ENCODE assay signal across 18 cellular contexts in the genomic region with DNA sequence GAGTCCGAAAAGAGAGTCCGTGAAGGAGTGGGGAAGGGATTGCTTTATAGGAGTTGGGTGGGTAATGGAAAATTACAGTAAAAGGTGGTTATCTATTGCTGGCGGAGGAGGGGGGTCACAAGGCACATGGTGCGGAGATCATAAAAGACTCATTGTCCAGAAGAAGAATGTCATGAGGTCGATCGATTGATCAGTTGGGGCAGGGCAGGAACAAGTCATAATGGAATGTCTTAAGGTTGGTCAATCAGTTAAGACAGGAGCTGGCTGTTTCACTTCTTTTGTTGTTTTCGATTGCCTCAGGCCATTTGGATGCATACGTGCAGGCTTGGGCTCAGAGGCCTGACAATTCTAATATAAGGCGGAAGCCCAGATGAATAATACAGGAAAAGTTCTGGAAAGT.
DNase-seq lines count a peak whose midpoint lies in the region; ATAC-seq, FAIRE-seq and TF ChIP-seq lines count a peak whose summit lies in the region.
"Had no signal": no experiment of that assay in that cellular context is flagged by ENCODE, and none has a peak within 500 bp of the region (broad histone marks: within the 10 kb centered on the region; RNA-seq: fewer than 3 reads in every experiment).

No MANE protein-coding gene starts in this region.

- peak overlapping the region; percentile 57 for H3K27ac Mint-ChIP-seq in nephron progenitor cell
- H3K27ac Mint-ChIP-seq in type B pancreatic cell: peak overlapping the region; percentile 95
- H3K27ac Mint-ChIP-seq: CD4-positive, alpha-beta T cell had no signal

- FAIRE-seq in RCC 7860 (lab: Jason Lieb, UNC): no peak

- peaks cover 0 to 7% of the 10 kb centered on the region in 2 donors for H3K4me1 ChIP-seq in breast epithelium
- H3K4me1 ChIP-seq in mammary epithelial cell (ENCODE audit: insufficient read depth, low read length): peaks cover 32% of the 10 kb centered on the region
- peaks cover 12 to 61% (median 20%) of the 10 kb centered on the region in 3 donors for H3K4me1 ChIP-seq in gastroesophageal sphincter

- H3K4me1 Mint-ChIP-seq in nephron progenitor cell (peaks cover 76% of the 10 kb centered on the region), type B pancreatic cell (ENCODE audit: unreplicated experiment) (peaks cover 43% of the 10 kb centered on the region)

- no peaks in the 10 kb centered on the region for H3K27me3 Mint-ChIP-seq in nephron progenitor cell (ENCODE audit: low read depth, poor library complexity)
- H3K27me3 Mint-ChIP-seq in type B pancreatic cell: no peaks in the 10 kb centered on the region
- H3K27me3 Mint-ChIP-seq: CD4-positive, alpha-beta T cell had no signal

- no peak for TF ChIP-seq CTCF in breast epithelium (IDR thresholded peaks at IDR 0.05)
- no peak for TF ChIP-seq CTCF in mammary epithelial cell (conservative IDR thresholded peaks at IDR 0.05 in 1 of 2, IDR thresholded peaks at IDR 0.05 in 1 of 2; ENCODE audit: extremely low read depth in 1 of 2, insufficient read depth in 1 of 2, low read depth in 1 of 2, low read length in 2 of 2)
- no peak for TF ChIP-seq CTCF in gastroesophageal sphincter (IDR thresholded peaks at IDR 0.05)
- TF ChIP-seq CTCF in nephron progenitor cell (IDR thresholded peaks at IDR 0.05): no peak
- no peak for TF ChIP-seq CTCF in type B pancreatic cell (conservative IDR thresholded peaks at IDR 0.05)

- H3K36me3 ChIP-seq in breast epithelium (no peaks in the 10 kb centered on the region), mammary epithelial cell (ENCODE audit: insufficient read depth, low read length) (no peaks in the 10 kb centered on the region), gastroesophageal sphincter (no peaks in the 10 kb centered on the region)
- H3K36me3 ChIP-seq: BE2C had no signal

- H3K4me3 ChIP-seq in breast epithelium (no peak overlapping the region), mammary epithelial cell (replicated peaks in 1 of 3; ENCODE audit: insufficient read depth in 1 of 3, low read depth in 2 of 3, low read length in 3 of 3) (no peak overlapping the region), gastroesophageal sphincter (no peak overlapping the region)

- TF ChIP-seq POLR2A in breast epithelium (IDR thresholded peaks at IDR 0.05) (no peak), gastroesophageal sphincter (IDR thresholded peaks at IDR 0.05) (no peak)

- CTCF ChIA-PET in mammary epithelial cell (lab: Charles Lee; ENCODE audit: low non-redundant PET): no interaction called here
- CTCF ChIA-PET in HEK293T (lab: Yijun Ruan, JAX): no interaction called here

- peak overlapping the region; percentile 93 to 94 for H3K27ac ChIP-seq in breast epithelium
- H3K27ac ChIP-seq in mammary epithelial cell (ENCODE audit: insufficient read depth, low read depth, low read length): no peak overlapping the region
- H3K27ac ChIP-seq in gastroesophageal sphincter: peak overlapping the region in 3 of 4 donors; percentile 76 to 88 (median 80)
- H3K27ac ChIP-seq: 22Rv1 had no signal

- H3K9me3 ChIP-seq in breast epithelium (no peaks in the 10 kb centered on the region), mammary epithelial cell (replicated peaks; ENCODE audit: insufficient read depth, low read length) (no peaks in the 10 kb centered on the region), gastroesophageal sphincter (no peaks in the 10 kb centered on the region)
- H3K9me3 ChIP-seq: BE2C had no signal

- H3K9me3 Mint-ChIP-seq in nephron progenitor cell: no peaks in the 10 kb centered on the region
- H3K9me3 Mint-ChIP-seq in type B pancreatic cell: no peaks in the 10 kb centered on the region
- H3K9me3 Mint-ChIP-seq: CD4-positive, alpha-beta T cell had no signal

- in situ Hi-C loops in mammary epithelial cell (cut with MboI; ENCODE audit: low sequenced_read_pairs in 2 of 2): loop anchor here in 1 of 2 donors (25.0 kb wide), 1 partner anchor 379 kb away; no protein-coding TSS in a partner anchor

- no TSS peak for BruUV-seq in mammary epithelial cell (replicated peaks; lab: Mats Ljungman, UMichigan)

- H3K4me3 Mint-ChIP-seq in nephron progenitor cell: no peak overlapping the region
- peak overlapping the region; percentile 23 for H3K4me3 Mint-ChIP-seq in type B pancreatic cell
- H3K4me3 Mint-ChIP-seq: CD4-positive, alpha-beta T cell had no signal

- dilution Hi-C loops in mammary epithelial cell (cut with HindIII; ENCODE audit: low sequenced_read_pairs): no loop called here

- no peaks in the 10 kb centered on the region for H3K79me2 ChIP-seq in mammary epithelial cell (ENCODE audit: insufficient read depth, low read length)

- DNase-seq in breast epithelium (ENCODE audit: low spot score in 2 of 2) (no peak), mammary epithelial cell (no peak), nephron progenitor cell (no peak), type B pancreatic cell (ENCODE audit: extremely low spot score, unreplicated experiment) (no peak), NCI-H2029 (lab: John Stamatoyannopoulos, UW) (no peak), HEK293T (ENCODE audit: extremely low spot score) (no peak), RCC 7860 (ENCODE audit: low spot score) (no peak)
- DNase-seq: BE2C; CD4-positive, alpha-beta T cell; DMS79; NCI-H1048; NCI-H1436 treated with DMSO at 0.1 percent for 48 hours; NCI-H510A treated with DMSO at 0.1 percent for 48 hours; NCI-H82 had no signal

- 67% methylated on average over 9 of the region's 9 CpGs for WGBS in mammary epithelial cell (ENCODE audit: low coverage, missing lambda C conversion rate)
- WGBS in gastroesophageal sphincter (ENCODE audit: low coverage in 1 of 2), 2 donors: 83 to 87% methylated on average over 6 to 9 of the region's 9 CpGs

- H4K20me1 ChIP-seq in mammary epithelial cell (ENCODE audit: insufficient read depth, low read length): no peaks in the 10 kb centered on the region

- H3K27me3 ChIP-seq in breast epithelium (no peaks in the 10 kb centered on the region), mammary epithelial cell (ENCODE audit: insufficient read depth, low read length) (no peaks in the 10 kb centered on the region), gastroesophageal sphincter (no peaks in the 10 kb centered on the region)
- H3K27me3 ChIP-seq: BE2C had no signal

- H3K36me3 Mint-ChIP-seq in nephron progenitor cell (ENCODE audit: low read depth) (no peaks in the 10 kb centered on the region), type B pancreatic cell (no peaks in the 10 kb centered on the region)

- H3K4me2 ChIP-seq in mammary epithelial cell (ENCODE audit: insufficient read depth, low read depth, low read length): no peak overlapping the region

- intact Hi-C loops in breast epithelium (cut with DNase I; ENCODE audit: low total_unique reads): no loop called here
- intact Hi-C loops in mammary epithelial cell (cut with micrococcal nuclease): no loop called here

- H2AFZ ChIP-seq in mammary epithelial cell (ENCODE audit: low read depth, low read length): no peak overlapping the region

- H3K9ac ChIP-seq in mammary epithelial cell (ENCODE audit: insufficient read depth, low read length): no peak overlapping the region

- no peak for ATAC-seq in gastroesophageal sphincter
- ATAC-seq: Panc1, Right ventricle myocardium inferior had no signal

- POLR2A ChIA-PET in HEK293T (lab: Yijun Ruan, JAX): no interaction called here

- TF ChIP-seq EP300 in gastroesophageal sphincter (IDR thresholded peaks at IDR 0.05): no peak

TF ChIP-seq in HEK293T, 16 proteins besides CTCF, POLR2A, EP300 and RAD21:
- TF ChIP-seq CTBP1 (IDR thresholded peaks at IDR 0.05; ENCODE audit: borderline replicate concordance): no peak
- TF ChIP-seq, protein P1, sequence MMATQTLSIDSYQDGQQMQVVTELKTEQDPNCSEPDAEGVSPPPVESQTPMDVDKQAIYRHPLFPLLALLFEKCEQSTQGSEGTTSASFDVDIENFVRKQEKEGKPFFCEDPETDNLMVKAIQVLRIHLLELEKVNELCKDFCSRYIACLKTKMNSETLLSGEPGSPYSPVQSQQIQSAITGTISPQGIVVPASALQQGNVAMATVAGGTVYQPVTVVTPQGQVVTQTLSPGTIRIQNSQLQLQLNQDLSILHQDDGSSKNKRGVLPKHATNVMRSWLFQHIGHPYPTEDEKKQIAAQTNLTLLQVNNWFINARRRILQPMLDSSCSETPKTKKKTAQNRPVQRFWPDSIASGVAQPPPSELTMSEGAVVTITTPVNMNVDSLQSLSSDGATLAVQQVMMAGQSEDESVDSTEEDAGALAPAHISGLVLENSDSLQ (IDR thresholded peaks at IDR 0.05): no peak
- no peak for TF ChIP-seq BHLHE40 (IDR thresholded peaks at IDR 0.05; ENCODE audit: borderline replicate concordance)
- no peak for TF ChIP-seq ARNT (IDR thresholded peaks at IDR 0.05)
- TF ChIP-seq FOXK2 (IDR thresholded peaks at IDR 0.05): no peak
- no peak for TF ChIP-seq LEF1 (IDR thresholded peaks at IDR 0.05; ENCODE audit: borderline replicate concordance)
- TF ChIP-seq FOXA1 (IDR thresholded peaks at IDR 0.05): no peak
- TF ChIP-seq ZNF384 (IDR thresholded peaks at IDR 0.05): no peak
- TF ChIP-seq HDGF (IDR thresholded peaks at IDR 0.05; ENCODE audit: borderline replicate concordance): no peak
- TF ChIP-seq NFRKB (IDR thresholded peaks at IDR 0.05): no peak
- no peak for TF ChIP-seq SP1 (IDR thresholded peaks at IDR 0.05)
- no peak for TF ChIP-seq L3MBTL2 (conservative IDR thresholded peaks at IDR 0.05)
- no peak for TF ChIP-seq FOXM1 (IDR thresholded peaks at IDR 0.05; ENCODE audit: borderline replicate concordance)
- no peak for TF ChIP-seq SUZ12 (IDR thresholded peaks at IDR 0.05)
- no peak for TF ChIP-seq TARDBP (IDR thresholded peaks at IDR 0.05)
